27 cellular contexts compared by ENCODE assay signal in genomic region chr10:104665174-104665573, GRCh38. TPM values are rescaled to one million over a fixed set of nuclear protein-coding genes. Genes with fewer than 3 reads are reported as not detected.
"Had no signal": no experiment of that assay in that cellular context is flagged by ENCODE, and none has a peak within 500 bp of the region (broad histone marks: within the 10 kb centered on the region; RNA-seq: fewer than 3 reads in every experiment).

No MANE protein-coding gene starts in this region.

- H3K4me1 ChIP-seq: stomach, suprapubic skin, testis, thyroid gland, tibial artery, transverse colon, upper lobe of left lung, upper lobe of right lung, uterus, vagina had no signal

- DNase-seq: stimulated activated CD4-positive, alpha-beta T cell treated with anti-CD3 and anti-CD28 coated beads, Interleukin-2, amount 100 ng/mL, for 48 hours; stimulated activated CD4-positive, alpha-beta T cell treated with anti-CD3 and anti-CD28 coated beads, Interleukin-4, amount 100 ng/mL, for 1 hour; stimulated activated CD4-positive, alpha-beta T cell treated with anti-CD3 and anti-CD28 coated beads, Interleukin-4, amount 100 ng/mL, for 24 hours; stimulated activated CD4-positive, alpha-beta T cell treated with anti-CD3 and anti-CD28 coated beads, Interleukin-4, amount 100 ng/mL, for 4 hours; stimulated activated CD8-positive, alpha-beta memory T cell treated with anti-CD3 and anti-CD28 coated beads, Interleukin-4, amount 100 ng/mL, for 48 hours; stimulated activated naive B cell treated with anti-CD40 and anti-IgM and Interleukin-4, amounts not matched to agents 10 μg/mL and 1 μg/mL and 100 μg/mL, for 72 hours; stimulated activated naive CD4-positive, alpha-beta T cell; stimulated activated naive CD4-positive, alpha-beta T cell treated with Interleukin-2 at 50 U/mL for 16 hours; stimulated activated naive CD8-positive, alpha-beta T cell treated with anti-CD3 and anti-CD28 coated beads, Interleukin-15, amount 100 ng/mL, for 72 hours; stimulated activated naive CD8-positive, alpha-beta T cell treated with anti-CD3 and anti-CD28 coated beads, Interleukin-15, Interleukin-2, amounts not matched to agents 100 U/mL and 50 U/mL, for 24 hours; stomach; substantia nigra; testis; thyroid gland; tibial artery; transverse colon; trophoblast cell; upper lobe of left lung; upper lobe of right lung; uterus had no signal

- H3K9me3 ChIP-seq: suprapubic skin, testis, thoracic aorta, thyroid gland, tibial artery, transverse colon, upper lobe of left lung, upper lobe of right lung, uterus, vagina had no signal

- H3K4me3 ChIP-seq: stomach, suprapubic skin, testis, thoracic aorta, thyroid gland, tibial artery, tibial nerve, transverse colon, upper lobe of left lung, upper lobe of right lung, uterus, vagina had no signal

- H3K27me3 ChIP-seq: testis, thyroid gland, tibial artery, tibial nerve, transverse colon, upper lobe of left lung, upper lobe of right lung, uterus, vagina had no signal

- H3K36me3 ChIP-seq: stomach, suprapubic skin, thoracic aorta, thyroid gland, tibial artery, tibial nerve, transverse colon, upper lobe of left lung, upper lobe of right lung, uterus, vagina had no signal

- ATAC-seq: stimulated activated memory B cell treated with anti-CD40 and anti-IgM and Interleukin-4, amounts not matched to agents 10 μg/mL and 1 μg/mL and 100 μg/mL, for 72 hours; stimulated activated naive B cell treated with anti-CD40 and anti-IgM and Interleukin-4, amounts not matched to agents 10 μg/mL and 1 μg/mL and 100 μg/mL, for 72 hours; stimulated activated naive CD8-positive, alpha-beta T cell treated with anti-CD3 and anti-CD28 coated beads, Interleukin-15, amount 100 ng/mL, for 72 hours; stimulated activated naive CD8-positive, alpha-beta T cell treated with anti-CD3 and anti-CD28 coated beads, Interleukin-15, Interleukin-2, amounts not matched to agents 100 U/mL and 50 U/mL, for 24 hours; upper lobe of right lung had no signal

- H3K27ac ChIP-seq: stomach, suprapubic skin, testis, thoracic aorta, thyroid gland, tibial artery, transverse colon, upper lobe of left lung, upper lobe of right lung, uterus, vagina had no signal

RNA-seq across cellular contexts. Expression of gene SORCS3, which starts 24.1 kb away (rescaled TPM):
- total RNA-seq: subcutaneous adipose tissue, thoracic aorta, thyroid gland, upper lobe of left lung, upper lobe of right lung, ureter had no signal
